8 cellular contexts compared by ENCODE assay signal in genomic region chr15:99213187-99213811, GRCh38. TPM values are rescaled to one million over a fixed set of nuclear protein-coding genes. Genes with fewer than 3 reads are reported as not detected.
A peak's percentile ranks its signal among the peaks of the same experiment; 100 is the strongest.
DNase-seq lines count a peak whose midpoint lies in the region; ATAC-seq and TF ChIP-seq lines count a peak whose summit lies in the region.

No MANE protein-coding gene starts in this region.

- peaks cover 7 to 27% of the 10 kb centered on the region in 2 donors for H3K36me3 ChIP-seq in psoas muscle (ENCODE audit: insufficient read depth in 1 of 2, low read depth in 1 of 2)
- peaks cover 2 to 4% of the 10 kb centered on the region in 2 donors for H3K36me3 ChIP-seq in aorta (ENCODE audit: control insufficient read depth in 1 of 2, insufficient read depth in 2 of 2, low read length in 1 of 2)

- H3K27me3 ChIP-seq in psoas muscle (ENCODE audit: insufficient read depth in 3 of 3, low read length in 2 of 3) = no peaks in the 10 kb centered on the region
- no peaks in the 10 kb centered on the region for H3K27me3 ChIP-seq in aorta (ENCODE audit: control insufficient read depth in 1 of 2, insufficient read depth in 2 of 2, low read length in 1 of 2)

- ATAC-seq in GM21447 (IDR thresholded peaks at IDR 0.05; ENCODE audit: unreplicated experiment) (peak; percentile 82), psoas muscle (peak; percentile 82 to 91 (median 83)), aorta (ENCODE audit: low FRiP score) (peak; percentile 90)

- DNase-seq in COR-L47 (lab: John Stamatoyannopoulos, UW) = peak; percentile 45
- DNase-seq in SKM-1 treated with dmso at 0.1 percent for 144 hours (lab: John Stamatoyannopoulos, UW; ENCODE audit: unreplicated experiment) = peak; percentile 20
- DNase-seq in activated naive CD8-positive, alpha-beta T cell treated with anti-CD3 and anti-CD28 coated beads, Interleukin-2, amount 50 U/mL, for 16 hours (ENCODE audit: low read depth, low spot score) = peak; percentile 5
- DNase-seq in cardiac septum (ENCODE audit: low spot score) = peak; percentile 90
- peak; percentile 81 to 88 for DNase-seq in psoas muscle
- peak; percentile 86 to 93 for DNase-seq in aorta

- H3K27ac ChIP-seq in psoas muscle (peak overlapping the region; percentile 75), aorta (ENCODE audit: low read depth in 1 of 2, low read length in 2 of 2) (no peak overlapping the region)

- H3K4me3 ChIP-seq in psoas muscle (no peak overlapping the region), aorta (ENCODE audit: low read length in 2 of 2) (no peak overlapping the region)

- TF ChIP-seq CTCF in LNCAP (IDR thresholded peaks at IDR 0.05) (peak; percentile 95), psoas muscle (IDR thresholded peaks at IDR 0.05) (peak; percentile 96)

- 0 to 3% (median 3%) methylated on average over 1 of the region's 1 CpG for WGBS in psoas muscle, 3 donors
- WGBS in aorta, 2 donors = 0% methylated on average over 1 of the region's 1 CpG

- intact Hi-C loops in cardiac septum (cut with DNase I) = loop anchor here (2.0 to 5.0 kb wide), 2 partner anchors 42 to 771 kb away; no protein-coding TSS in a partner anchor
- intact Hi-C loops in psoas muscle (cut with DNase I) = loop anchor here (1.0 to 10.0 kb wide), 5 partner anchors 41 to 558 kb away; partner anchors contain the start of gene SYNM (in 1 of the 2)
- intact Hi-C loops in aorta (cut with DNase I) = loop anchor here (1.0 to 5.0 kb wide), 3 partner anchors 41 to 113 kb away; no protein-coding TSS in a partner anchor

- H3K9me3 ChIP-seq in psoas muscle = no peaks in the 10 kb centered on the region
- H3K9me3 ChIP-seq in aorta (ENCODE audit: control insufficient read depth, low read length) = no peaks in the 10 kb centered on the region

- H3K4me1 ChIP-seq in psoas muscle (peaks cover 17% of the 10 kb centered on the region), aorta (ENCODE audit: control insufficient read depth in 1 of 2, insufficient read depth in 2 of 2, low read length in 2 of 2) (no peaks in the 10 kb centered on the region)

RNA-seq across cellular contexts. Expression of gene TTC23, which starts 36.1 kb away (rescaled TPM):
- 13.5 TPM for total RNA-seq in cardiac septum
- 10 to 100 TPM in 1 of 4 donors, 1 to 10 TPM in 3; 6.7 to 11.2 (median 8.9) TPM for total RNA-seq in psoas muscle
- 1 to 10 TPM; 2.1 to 7.8 (median 3.4) TPM for polyA plus RNA-seq in psoas muscle
- total RNA-seq in aorta = 10 to 100 TPM; 28.2 to 33.6 TPM
- 10 to 100 TPM in 1 of 2 donors, 1 to 10 TPM in 1; 8.3 to 12.3 TPM for polyA plus RNA-seq in aorta

RNA-seq across cellular contexts. Expression of gene LRRC28, which starts 38.0 kb away (rescaled TPM):
- total RNA-seq in cardiac septum (20.9 TPM), psoas muscle (10 to 100 TPM; 17.6 to 21.2 (median 20.1) TPM), aorta (10 to 100 TPM; 22.7 to 27.5 TPM)
- polyA plus RNA-seq in psoas muscle (10 to 100 TPM in 2 of 3 donors, 1 to 10 TPM in 1; 8.4 to 31.2 (median 24.2) TPM), aorta (10 to 100 TPM; 14.5 to 16.6 TPM)

Comparison
In these comparisons a context has a peak if more than half of its experiments do, and no peak if none do; other contexts are left out.
1. DNase-seq: peak in every context shown above with its lines; median percentile 90 in cardiac septum; 90 in aorta; 84 in psoas muscle; 45 in COR-L47; 20 in SKM-1 treated with dmso at 0.1 percent for 144 hours; 5 in activated naive CD8-positive, alpha-beta T cell treated with anti-CD3 and anti-CD28 coated beads, Interleukin-2, amount 50 U/mL, for 16 hours.